Comparison of ENCODE assay signal across 1 cellular context in the genomic region with DNA sequence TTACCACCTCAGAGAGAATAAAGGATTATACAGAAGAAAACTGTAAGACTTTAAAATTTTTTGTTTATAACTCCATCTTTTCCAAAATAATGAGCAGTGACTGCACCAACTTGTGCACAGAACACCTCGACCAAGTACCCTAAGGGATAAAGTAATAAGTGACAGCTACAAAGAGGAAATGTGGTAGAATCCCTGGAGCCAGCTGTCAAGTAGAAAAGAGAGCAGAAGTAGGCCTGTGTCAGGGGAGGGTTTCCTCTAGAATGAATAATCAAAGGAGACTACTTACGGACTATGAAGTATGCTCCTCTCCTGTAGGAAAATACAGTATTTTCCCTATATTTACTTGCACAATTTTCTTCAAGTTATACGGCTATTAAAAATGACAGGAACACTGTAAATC.
TF ChIP-seq lines count a peak whose summit lies in the region.

No MANE protein-coding gene starts in this region.

TF ChIP-seq in SK-N-SH treated with all-trans-retinoic acid at 6 μM for 48 hours, 23 proteins besides CTCF, POLR2A, EP300 and RAD21 (continued from another document):
- TF ChIP-seq, protein P1, sequence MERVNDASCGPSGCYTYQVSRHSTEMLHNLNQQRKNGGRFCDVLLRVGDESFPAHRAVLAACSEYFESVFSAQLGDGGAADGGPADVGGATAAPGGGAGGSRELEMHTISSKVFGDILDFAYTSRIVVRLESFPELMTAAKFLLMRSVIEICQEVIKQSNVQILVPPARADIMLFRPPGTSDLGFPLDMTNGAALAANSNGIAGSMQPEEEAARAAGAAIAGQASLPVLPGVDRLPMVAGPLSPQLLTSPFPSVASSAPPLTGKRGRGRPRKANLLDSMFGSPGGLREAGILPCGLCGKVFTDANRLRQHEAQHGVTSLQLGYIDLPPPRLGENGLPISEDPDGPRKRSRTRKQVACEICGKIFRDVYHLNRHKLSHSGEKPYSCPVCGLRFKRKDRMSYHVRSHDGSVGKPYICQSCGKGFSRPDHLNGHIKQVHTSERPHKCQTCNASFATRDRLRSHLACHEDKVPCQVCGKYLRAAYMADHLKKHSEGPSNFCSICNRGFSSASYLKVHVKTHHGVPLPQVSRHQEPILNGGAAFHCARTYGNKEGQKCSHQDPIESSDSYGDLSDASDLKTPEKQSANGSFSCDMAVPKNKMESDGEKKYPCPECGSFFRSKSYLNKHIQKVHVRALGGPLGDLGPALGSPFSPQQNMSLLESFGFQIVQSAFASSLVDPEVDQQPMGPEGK (CRISPR knock-in tag; IDR thresholded peaks at IDR 0.05; ENCODE audit: borderline replicate concordance), result no peak
- TF ChIP-seq ZNF70 (CRISPR knock-in tag; IDR thresholded peaks at IDR 0.05) (no peak), ZC3H10 (CRISPR knock-in tag; IDR thresholded peaks at IDR 0.05) (no peak), ISL1 (CRISPR knock-in tag; IDR thresholded peaks at IDR 0.05) (no peak)
